ENCODE assay signal across 1 cellular context in the genomic region with DNA sequence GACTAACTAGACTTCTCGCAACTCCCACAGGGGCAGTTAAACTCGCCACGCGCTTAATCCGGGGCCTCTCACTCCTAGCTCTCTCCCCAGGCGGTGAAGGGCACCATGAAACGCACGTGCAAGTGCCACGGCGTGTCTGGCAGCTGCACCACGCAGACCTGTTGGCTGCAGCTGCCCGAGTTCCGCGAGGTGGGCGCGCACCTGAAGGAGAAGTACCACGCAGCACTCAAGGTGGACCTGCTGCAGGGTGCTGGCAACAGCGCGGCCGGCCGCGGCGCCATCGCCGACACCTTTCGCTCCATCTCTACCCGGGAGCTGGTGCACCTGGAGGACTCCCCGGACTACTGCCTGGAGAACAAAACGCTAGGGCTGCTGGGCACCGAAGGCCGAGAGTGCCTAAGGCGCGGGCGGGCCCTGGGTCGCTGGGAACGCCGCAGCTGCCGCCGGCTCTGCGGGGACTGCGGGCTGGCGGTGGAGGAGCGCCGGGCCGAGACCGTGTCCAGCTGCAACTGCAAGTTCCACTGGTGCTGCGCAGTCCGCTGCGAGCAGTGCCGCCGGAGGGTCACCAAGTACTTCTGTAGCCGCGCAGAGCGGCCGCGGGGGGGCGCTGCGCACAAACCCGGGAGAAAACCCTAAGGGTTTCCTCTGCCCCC.
A peak's percentile ranks its signal among the peaks of the same experiment; 100 is the strongest.
TF ChIP-seq lines count a peak whose summit lies in the region.

No MANE protein-coding gene starts in this region.

TF ChIP-seq in HEK293, 187 proteins besides CTCF, POLR2A, EP300 and RAD21 (continued from another document and continues in another):
- TF ChIP-seq, protein P1, sequence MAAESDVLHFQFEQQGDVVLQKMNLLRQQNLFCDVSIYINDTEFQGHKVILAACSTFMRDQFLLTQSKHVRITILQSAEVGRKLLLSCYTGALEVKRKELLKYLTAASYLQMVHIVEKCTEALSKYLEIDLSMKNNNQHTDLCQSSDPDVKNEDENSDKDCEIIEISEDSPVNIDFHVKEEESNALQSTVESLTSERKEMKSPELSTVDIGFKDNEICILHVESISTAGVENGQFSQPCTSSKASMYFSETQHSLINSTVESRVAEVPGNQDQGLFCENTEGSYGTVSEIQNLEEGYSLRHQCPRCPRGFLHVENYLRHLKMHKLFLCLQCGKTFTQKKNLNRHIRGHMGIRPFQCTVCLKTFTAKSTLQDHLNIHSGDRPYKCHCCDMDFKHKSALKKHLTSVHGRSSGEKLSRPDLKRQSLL (tag by site-specific recombination; IDR thresholded peaks at IDR 0.05), result peak; percentile 81; the same call in 1 of the 2 replicates
- TF ChIP-seq ZNF341 (tag by site-specific recombination; IDR thresholded peaks at IDR 0.05; ENCODE audit: low read depth) (no peak), ZNF501 (tag by site-specific recombination; IDR thresholded peaks at IDR 0.05) (0 out of 2 replicates have a peak, but pooled peaks have one; percentile 46), ELK4 (IDR thresholded peaks at IDR 0.05; ENCODE audit: borderline replicate concordance, low read depth, low read length) (no peak), OSR2 (tag by site-specific recombination; IDR thresholded peaks at IDR 0.05) (peak; percentile 37; the same call in 1 of the 2 replicates), ZNF16 (tag by site-specific recombination; IDR thresholded peaks at IDR 0.05; ENCODE audit: low read depth) (no peak), ZNF660 (tag by site-specific recombination; IDR thresholded peaks at IDR 0.05) (peak; percentile 73; the same call in 1 of the 2 replicates), ZNF600 (tag by site-specific recombination; IDR thresholded peaks at IDR 0.05) (peak; percentile 83; the same call in 1 of the 2 replicates), ZNF629 (tag by site-specific recombination; IDR thresholded peaks at IDR 0.05) (0 out of 2 replicates have a peak, but pooled peaks have one; percentile 6), ZSCAN5A (tag by site-specific recombination; IDR thresholded peaks at IDR 0.05) (0 out of 2 replicates have a peak, but pooled peaks have one; percentile 24), WT1 (tag by site-specific recombination; IDR thresholded peaks at IDR 0.05) (0 out of 2 replicates have a peak, but pooled peaks have one; percentile 12), PRDM4 (tag by site-specific recombination; IDR thresholded peaks at IDR 0.05) (peak; percentile 89), ZBTB20 (tag by site-specific recombination; IDR thresholded peaks at IDR 0.05) (peak; percentile 98), PRDM2 (tag by site-specific recombination; IDR thresholded peaks at IDR 0.05; ENCODE audit: borderline replicate concordance) (no peak), SALL2 (tag by site-specific recombination; IDR thresholded peaks at IDR 0.05; ENCODE audit: borderline replicate concordance) (no peak), ZBTB44 (tag by site-specific recombination; IDR thresholded peaks at IDR 0.05) (peak; percentile 86), KLF9 (tag by site-specific recombination; IDR thresholded peaks at IDR 0.05; ENCODE audit: low read depth) (0 out of 2 replicates have a peak, but pooled peaks have one; percentile 13), ZNF843 (tag by site-specific recombination; IDR thresholded peaks at IDR 0.05) (no peak; the same call in 1 of the 2 replicates), ZIC2 (tag by site-specific recombination; IDR thresholded peaks at IDR 0.05) (peak; percentile 14; the same call in 1 of the 2 replicates), PRDM1 (tag by site-specific recombination; IDR thresholded peaks at IDR 0.05) (peak; percentile 75; the same call in 1 of the 2 replicates), ZNF121 (tag by site-specific recombination; IDR thresholded peaks at IDR 0.05) (0 out of 2 replicates have a peak, but pooled peaks have one; percentile 33), ZNF423 (tag by site-specific recombination; IDR thresholded peaks at IDR 0.05) (peak; percentile 55; the same call in 1 of the 2 replicates), ZNF692 (tag by site-specific recombination; IDR thresholded peaks at IDR 0.05) (peak; percentile 45; the same call in 1 of the 2 replicates), ZFP37 (tag by site-specific recombination; IDR thresholded peaks at IDR 0.05) (0 out of 2 replicates have a peak, but pooled peaks have one; percentile 73), ZXDB (tag by site-specific recombination; IDR thresholded peaks at IDR 0.05) (peak; percentile 24; the same call in 1 of the 2 replicates)
- TF ChIP-seq, protein P2, sequence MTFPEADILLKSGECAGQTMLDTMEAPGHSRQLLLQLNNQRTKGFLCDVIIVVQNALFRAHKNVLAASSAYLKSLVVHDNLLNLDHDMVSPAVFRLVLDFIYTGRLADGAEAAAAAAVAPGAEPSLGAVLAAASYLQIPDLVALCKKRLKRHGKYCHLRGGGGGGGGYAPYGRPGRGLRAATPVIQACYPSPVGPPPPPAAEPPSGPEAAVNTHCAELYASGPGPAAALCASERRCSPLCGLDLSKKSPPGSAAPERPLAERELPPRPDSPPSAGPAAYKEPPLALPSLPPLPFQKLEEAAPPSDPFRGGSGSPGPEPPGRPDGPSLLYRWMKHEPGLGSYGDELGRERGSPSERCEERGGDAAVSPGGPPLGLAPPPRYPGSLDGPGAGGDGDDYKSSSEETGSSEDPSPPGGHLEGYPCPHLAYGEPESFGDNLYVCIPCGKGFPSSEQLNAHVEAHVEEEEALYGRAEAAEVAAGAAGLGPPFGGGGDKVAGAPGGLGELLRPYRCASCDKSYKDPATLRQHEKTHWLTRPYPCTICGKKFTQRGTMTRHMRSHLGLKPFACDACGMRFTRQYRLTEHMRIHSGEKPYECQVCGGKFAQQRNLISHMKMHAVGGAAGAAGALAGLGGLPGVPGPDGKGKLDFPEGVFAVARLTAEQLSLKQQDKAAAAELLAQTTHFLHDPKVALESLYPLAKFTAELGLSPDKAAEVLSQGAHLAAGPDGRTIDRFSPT (tag by site-specific recombination; IDR thresholded peaks at IDR 0.05), result peak; percentile 75
- TF ChIP-seq, protein P3, sequence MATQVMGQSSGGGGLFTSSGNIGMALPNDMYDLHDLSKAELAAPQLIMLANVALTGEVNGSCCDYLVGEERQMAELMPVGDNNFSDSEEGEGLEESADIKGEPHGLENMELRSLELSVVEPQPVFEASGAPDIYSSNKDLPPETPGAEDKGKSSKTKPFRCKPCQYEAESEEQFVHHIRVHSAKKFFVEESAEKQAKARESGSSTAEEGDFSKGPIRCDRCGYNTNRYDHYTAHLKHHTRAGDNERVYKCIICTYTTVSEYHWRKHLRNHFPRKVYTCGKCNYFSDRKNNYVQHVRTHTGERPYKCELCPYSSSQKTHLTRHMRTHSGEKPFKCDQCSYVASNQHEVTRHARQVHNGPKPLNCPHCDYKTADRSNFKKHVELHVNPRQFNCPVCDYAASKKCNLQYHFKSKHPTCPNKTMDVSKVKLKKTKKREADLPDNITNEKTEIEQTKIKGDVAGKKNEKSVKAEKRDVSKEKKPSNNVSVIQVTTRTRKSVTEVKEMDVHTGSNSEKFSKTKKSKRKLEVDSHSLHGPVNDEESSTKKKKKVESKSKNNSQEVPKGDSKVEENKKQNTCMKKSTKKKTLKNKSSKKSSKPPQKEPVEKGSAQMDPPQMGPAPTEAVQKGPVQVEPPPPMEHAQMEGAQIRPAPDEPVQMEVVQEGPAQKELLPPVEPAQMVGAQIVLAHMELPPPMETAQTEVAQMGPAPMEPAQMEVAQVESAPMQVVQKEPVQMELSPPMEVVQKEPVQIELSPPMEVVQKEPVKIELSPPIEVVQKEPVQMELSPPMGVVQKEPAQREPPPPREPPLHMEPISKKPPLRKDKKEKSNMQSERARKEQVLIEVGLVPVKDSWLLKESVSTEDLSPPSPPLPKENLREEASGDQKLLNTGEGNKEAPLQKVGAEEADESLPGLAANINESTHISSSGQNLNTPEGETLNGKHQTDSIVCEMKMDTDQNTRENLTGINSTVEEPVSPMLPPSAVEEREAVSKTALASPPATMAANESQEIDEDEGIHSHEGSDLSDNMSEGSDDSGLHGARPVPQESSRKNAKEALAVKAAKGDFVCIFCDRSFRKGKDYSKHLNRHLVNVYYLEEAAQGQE (tag by site-specific recombination; IDR thresholded peaks at IDR 0.05), result peak; percentile 19; the same call in 1 of the 2 replicates
